Comparison of ENCODE assay signal across 14 cellular contexts in genomic region chr2:21195326-21195725, GRCh38.
"Had no signal": no experiment of that assay in that cellular context is flagged by ENCODE, and none has a peak within 500 bp of the region (broad histone marks: within the 10 kb centered on the region; RNA-seq: fewer than 3 reads in every experiment).

No MANE protein-coding gene starts in this region.

- H3K27ac ChIP-seq: foreskin keratinocyte, hepatocyte had no signal

- H3K4me1 Mint-ChIP-seq: naive thymus-derived CD8-positive, alpha-beta T cell; stimulated activated naive B cell treated with anti-CD40 and anti-IgM and Interleukin-4, amounts not matched to agents 10 μg/mL and 1 μg/mL and 100 μg/mL, for 72 hours; stimulated activated naive CD8-positive, alpha-beta T cell treated with anti-CD3 and anti-CD28 coated beads, Interleukin-15, amount 100 ng/mL, for 72 hours had no signal

- H3K27me3 Mint-ChIP-seq: effector memory CD8-positive, alpha-beta T cell; stimulated activated naive B cell treated with anti-CD40 and anti-IgM and Interleukin-4, amounts not matched to agents 10 μg/mL and 1 μg/mL and 100 μg/mL, for 72 hours; stimulated activated naive CD8-positive, alpha-beta T cell treated with anti-CD3 and anti-CD28 coated beads, Interleukin-15, amount 100 ng/mL, for 72 hours had no signal

- DNase-seq: effector memory CD8-positive, alpha-beta T cell; erythroblast; foreskin keratinocyte; kidney; naive thymus-derived CD8-positive, alpha-beta T cell; posterior cingulate gyrus; stimulated activated CD4-positive, alpha-beta T cell treated with anti-CD3 and anti-CD28 coated beads, Interleukin-2, amount 100 ng/mL, for 24 hours; stimulated activated CD4-positive, alpha-beta T cell treated with anti-CD3 and anti-CD28 coated beads, Interleukin-4, amount 100 ng/mL, for 4 hours; stimulated activated naive B cell treated with anti-CD40 and anti-IgM and Interleukin-4, amounts not matched to agents 10 μg/mL and 1 μg/mL and 100 μg/mL, for 72 hours; stimulated activated naive CD8-positive, alpha-beta T cell treated with anti-CD3 and anti-CD28 coated beads, Interleukin-15, amount 100 ng/mL, for 72 hours had no signal

- H3K27ac Mint-ChIP-seq: dendritic cell treated with granulocyte-macrophage colony-stimulating factor and Interleukin-4, amounts not matched to agents 40 ng/mL and 50 ng/mL, for 4 days; effector memory CD8-positive, alpha-beta T cell; naive thymus-derived CD8-positive, alpha-beta T cell; stimulated activated naive B cell treated with anti-CD40 and anti-IgM and Interleukin-4, amounts not matched to agents 10 μg/mL and 1 μg/mL and 100 μg/mL, for 72 hours; stimulated activated naive CD8-positive, alpha-beta T cell treated with anti-CD3 and anti-CD28 coated beads, Interleukin-15, amount 100 ng/mL, for 72 hours; type B pancreatic cell had no signal

- H3K4me3 Mint-ChIP-seq: dendritic cell treated with granulocyte-macrophage colony-stimulating factor and Interleukin-4, amounts not matched to agents 40 ng/mL and 50 ng/mL, for 4 days; effector memory CD8-positive, alpha-beta T cell; naive thymus-derived CD8-positive, alpha-beta T cell; stimulated activated naive B cell treated with anti-CD40 and anti-IgM and Interleukin-4, amounts not matched to agents 10 μg/mL and 1 μg/mL and 100 μg/mL, for 72 hours; stimulated activated naive CD8-positive, alpha-beta T cell treated with anti-CD3 and anti-CD28 coated beads, Interleukin-15, amount 100 ng/mL, for 72 hours; type B pancreatic cell had no signal

- ATAC-seq: effector memory CD8-positive, alpha-beta T cell; foreskin keratinocyte; naive thymus-derived CD8-positive, alpha-beta T cell; sciatic nerve; stimulated activated naive B cell treated with anti-CD40 and anti-IgM and Interleukin-4, amounts not matched to agents 10 μg/mL and 1 μg/mL and 100 μg/mL, for 72 hours; stimulated activated naive CD8-positive, alpha-beta T cell treated with anti-CD3 and anti-CD28 coated beads, Interleukin-15, amount 100 ng/mL, for 72 hours had no signal

- H3K36me3 Mint-ChIP-seq: stimulated activated naive B cell treated with anti-CD40 and anti-IgM and Interleukin-4, amounts not matched to agents 10 μg/mL and 1 μg/mL and 100 μg/mL, for 72 hours; type B pancreatic cell had no signal

- H3K9me3 Mint-ChIP-seq: dendritic cell treated with granulocyte-macrophage colony-stimulating factor and Interleukin-4, amounts not matched to agents 40 ng/mL and 50 ng/mL, for 4 days; stimulated activated naive B cell treated with anti-CD40 and anti-IgM and Interleukin-4, amounts not matched to agents 10 μg/mL and 1 μg/mL and 100 μg/mL, for 72 hours; type B pancreatic cell had no signal
